17 cellular contexts compared by ENCODE assay signal in the genomic region with DNA sequence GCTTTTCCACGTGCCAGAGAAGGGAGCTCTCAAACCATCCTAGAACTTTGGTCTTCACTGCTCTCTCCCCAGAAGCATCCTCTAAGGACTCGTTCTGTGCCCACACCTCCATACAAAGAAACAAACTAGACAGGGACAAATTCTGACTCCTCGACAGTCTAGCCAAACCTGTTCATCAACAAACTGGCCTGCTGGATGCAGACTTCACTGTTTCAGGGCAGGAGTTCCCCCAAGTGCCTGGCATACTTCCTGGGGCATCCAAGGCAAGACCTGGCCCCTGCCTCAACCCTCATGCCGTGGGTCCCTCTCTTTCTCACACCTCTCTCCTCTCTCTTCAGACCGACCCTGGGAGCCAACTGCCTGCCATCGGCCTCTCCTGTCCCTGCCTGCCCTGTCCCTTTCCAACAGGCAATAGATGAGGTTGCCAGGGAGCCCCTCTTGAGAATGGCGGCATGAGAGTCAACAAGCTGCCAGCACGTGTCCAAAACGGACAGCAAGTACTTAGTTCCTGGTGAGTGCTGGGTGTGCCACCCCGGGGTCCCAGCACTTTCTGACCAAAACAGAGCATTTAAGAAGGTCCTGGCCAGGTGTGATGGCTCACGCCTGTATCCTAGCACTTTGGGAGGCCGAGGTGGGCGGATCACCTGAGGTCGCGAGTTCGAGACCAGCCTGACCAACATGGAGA.
A peak's percentile ranks its signal among the peaks of the same experiment; 100 is the strongest.
DNase-seq lines count a peak whose midpoint lies in the region; ATAC-seq, FAIRE-seq and TF ChIP-seq lines count a peak whose summit lies in the region.
"Had no signal": no experiment of that assay in that cellular context is flagged by ENCODE, and none has a peak within 500 bp of the region (broad histone marks: within the 10 kb centered on the region; RNA-seq: fewer than 3 reads in every experiment).

No MANE protein-coding gene starts in this region.

- peak; percentile 39 for DNase-seq in NCI-H748 (lab: John Stamatoyannopoulos, UW; ENCODE audit: unreplicated experiment)
- DNase-seq in NCI-H748 treated with DMSO at 0.1 percent for 48 hours (lab: John Stamatoyannopoulos, UW): no peak
- peak; percentile 50 for DNase-seq in LNCaP clone FGC (ENCODE audit: low read depth)
- DNase-seq in stimulated activated naive B cell treated with anti-CD40 and anti-IgM and Interleukin-4, amounts not matched to agents 10 μg/mL and 1 μg/mL and 100 μg/mL, for 72 hours: no peak
- DNase-seq in small intestine: no peak
- no peak for DNase-seq in iPS-NIHi11 (ENCODE audit: low spot score)
- DNase-seq in activated T-cell treated with anti-CD3 and anti-CD28 coated beads, Interleukin-2, amount 50 U/mL, for 24 hours: no peak
- DNase-seq: aorta; cerebellar nuclear complex; DND-41; effector memory CD4-positive, alpha-beta T cell; heart left ventricle; natural killer cell; NCI-H2081; psoas muscle had no signal

- H3K27me3 ChIP-seq in small intestine (ENCODE audit: control insufficient read depth in 2 of 2, insufficient read depth in 2 of 2, low read length in 2 of 2): no peaks in the 10 kb centered on the region

- TF ChIP-seq CTCF in LNCaP clone FGC (IDR thresholded peaks at IDR 0.05; ENCODE audit: control insufficient read depth, extremely low read depth, insufficient read depth): no peak

- no peak overlapping the region for H3K4me3 Mint-ChIP-seq in stimulated activated naive B cell treated with anti-CD40 and anti-IgM and Interleukin-4, amounts not matched to agents 10 μg/mL and 1 μg/mL and 100 μg/mL, for 72 hours
- H3K4me3 Mint-ChIP-seq in activated T-cell treated with anti-CD3 and anti-CD28 coated beads, Interleukin-2, amount 50 U/mL, for 24 hours: no peak overlapping the region

- ATAC-seq in esophagus mucosa: peak; percentile 85
- ATAC-seq in stimulated activated naive B cell treated with anti-CD40 and anti-IgM and Interleukin-4, amounts not matched to agents 10 μg/mL and 1 μg/mL and 100 μg/mL, for 72 hours (replicated peaks): no peak
- ATAC-seq: heart left ventricle, natural killer cell had no signal

- no peaks in the 10 kb centered on the region for H3K36me3 ChIP-seq in small intestine (ENCODE audit: control insufficient read depth in 2 of 2, insufficient read depth in 2 of 2, low read length in 2 of 2)
- H3K36me3 ChIP-seq: heart left ventricle had no signal

- H3K4me1 Mint-ChIP-seq in stimulated activated naive B cell treated with anti-CD40 and anti-IgM and Interleukin-4, amounts not matched to agents 10 μg/mL and 1 μg/mL and 100 μg/mL, for 72 hours: peaks cover 16 to 35% of the 10 kb centered on the region in 2 donors
- H3K4me1 Mint-ChIP-seq in activated T-cell treated with anti-CD3 and anti-CD28 coated beads, Interleukin-2, amount 50 U/mL, for 24 hours (ENCODE audit: low read depth): peaks cover 15% of the 10 kb centered on the region

- peaks cover 3 to 4% of the 10 kb centered on the region in 2 donors for H3K9me3 Mint-ChIP-seq in stimulated activated naive B cell treated with anti-CD40 and anti-IgM and Interleukin-4, amounts not matched to agents 10 μg/mL and 1 μg/mL and 100 μg/mL, for 72 hours
- peaks cover 1% of the 10 kb centered on the region for H3K9me3 Mint-ChIP-seq in activated T-cell treated with anti-CD3 and anti-CD28 coated beads, Interleukin-2, amount 50 U/mL, for 24 hours

- FAIRE-seq in small intestine (lab: Jason Lieb, UNC): no peak
- FAIRE-seq: A204.1 had no signal

- H3K27ac Mint-ChIP-seq in stimulated activated naive B cell treated with anti-CD40 and anti-IgM and Interleukin-4, amounts not matched to agents 10 μg/mL and 1 μg/mL and 100 μg/mL, for 72 hours: peak overlapping the region; percentile 67
- no peak overlapping the region for H3K27ac Mint-ChIP-seq in activated T-cell treated with anti-CD3 and anti-CD28 coated beads, Interleukin-2, amount 50 U/mL, for 24 hours
- H3K27ac Mint-ChIP-seq: natural killer cell had no signal

- WGBS in small intestine, 3 donors: 78 to 90% (median 81%) methylated on average over 16 of the region's 16 CpGs

- H3K36me3 Mint-ChIP-seq in stimulated activated naive B cell treated with anti-CD40 and anti-IgM and Interleukin-4, amounts not matched to agents 10 μg/mL and 1 μg/mL and 100 μg/mL, for 72 hours: peaks cover under 1 to 3% of the 10 kb centered on the region in 2 donors
- no peaks in the 10 kb centered on the region for H3K36me3 Mint-ChIP-seq in activated T-cell treated with anti-CD3 and anti-CD28 coated beads, Interleukin-2, amount 50 U/mL, for 24 hours (ENCODE audit: low read depth)
- H3K36me3 Mint-ChIP-seq: natural killer cell had no signal

- H3K4me1 ChIP-seq in small intestine (ENCODE audit: control insufficient read depth in 2 of 2, insufficient read depth in 1 of 2, low read depth in 1 of 2, low read length in 1 of 2): peaks cover 0 to 2% of the 10 kb centered on the region in 2 donors

- H3K27ac ChIP-seq in small intestine (ENCODE audit: low read depth in 1 of 2, low read length in 1 of 2): no peak overlapping the region
- H3K27ac ChIP-seq: heart left ventricle, psoas muscle had no signal

- no peaks in the 10 kb centered on the region for H3K9me3 ChIP-seq in small intestine (ENCODE audit: control insufficient read depth, low read depth)
- H3K9me3 ChIP-seq: psoas muscle had no signal

- H3K4me3 ChIP-seq in LNCaP clone FGC (ENCODE audit: low read depth, low read length) (no peak overlapping the region), small intestine (ENCODE audit: low read depth in 1 of 2, low read length in 2 of 2) (no peak overlapping the region)

- H3K27me3 Mint-ChIP-seq in stimulated activated naive B cell treated with anti-CD40 and anti-IgM and Interleukin-4, amounts not matched to agents 10 μg/mL and 1 μg/mL and 100 μg/mL, for 72 hours: peaks cover 0 to 4% of the 10 kb centered on the region in 2 donors
- peaks cover 30% of the 10 kb centered on the region for H3K27me3 Mint-ChIP-seq in activated T-cell treated with anti-CD3 and anti-CD28 coated beads, Interleukin-2, amount 50 U/mL, for 24 hours

Comparison
In these comparisons a context has a peak if more than half of its experiments do, and no peak if none do; other contexts are left out.
1. DNase-seq: peak in NCI-H748 (single experiment) and LNCaP clone FGC (single experiment); none in NCI-H748 treated with DMSO at 0.1 percent for 48 hours (single experiment), stimulated activated naive B cell treated with anti-CD40 and anti-IgM and Interleukin-4, amounts not matched to agents 10 μg/mL and 1 μg/mL and 100 μg/mL, for 72 hours (single experiment), small intestine (single experiment), iPS-NIHi11 (single experiment) and activated T-cell treated with anti-CD3 and anti-CD28 coated beads, Interleukin-2, amount 50 U/mL, for 24 hours (single experiment).